29 cellular contexts compared by ENCODE assay signal in genomic region chr7:108108131-108108530, GRCh38. TPM values are rescaled to one million over a fixed set of nuclear protein-coding genes. Genes with fewer than 3 reads are reported as not detected.
"Had no signal": no experiment of that assay in that cellular context is flagged by ENCODE, and none has a peak within 500 bp of the region (broad histone marks: within the 10 kb centered on the region; RNA-seq: fewer than 3 reads in every experiment).

No MANE protein-coding gene starts in this region.

- H3K4me3 ChIP-seq: adrenal gland, body of pancreas, breast epithelium, MG63, PC-9 had no signal

- H3K27me3 ChIP-seq: adrenal gland, body of pancreas, breast epithelium, MG63 had no signal

- H3K4me1 ChIP-seq: adrenal gland, breast epithelium had no signal

- H3K4me3 Mint-ChIP-seq: activated CD4-positive, alpha-beta T cell treated with anti-CD3 and anti-CD28 coated beads for 36 hours; activated CD4-positive, alpha-beta T cell treated with anti-CD3 and anti-CD28 coated beads, Interleukin-2, amount 10 ng/mL, durations not matched to agents 7 days and 5 days; activated CD8-positive, alpha-beta T cell treated with anti-CD3 and anti-CD28 coated beads, Interleukin-2, amount 10 ng/mL, durations not matched to agents 7 days and 5 days; activated naive CD4-positive, alpha-beta T cell treated with anti-CD3 and anti-CD28 coated beads for 36 hours; activated T-cell treated with anti-CD3 and anti-CD28 coated beads, Interleukin-2, amount 50 U/mL, for 24 hours had no signal

- H3K36me3 Mint-ChIP-seq: activated naive CD4-positive, alpha-beta T cell treated with anti-CD3 and anti-CD28 coated beads, Interleukin-2, amount 50 U/mL, for 72 hours had no signal

- H3K36me3 ChIP-seq: adrenal gland, breast epithelium, MG63 had no signal

- H2AFZ ChIP-seq: PC-9 had no signal

- H3K27ac ChIP-seq: adrenal gland, body of pancreas, breast epithelium, PC-9, RWPE1 had no signal

- H3K4me1 Mint-ChIP-seq: activated CD4-positive, alpha-beta T cell treated with anti-CD3 and anti-CD28 coated beads for 36 hours; activated CD4-positive, alpha-beta T cell treated with anti-CD3 and anti-CD28 coated beads, Interleukin-2, amount 10 ng/mL, durations not matched to agents 7 days and 5 days had no signal

- H3K27ac Mint-ChIP-seq: activated CD4-positive, alpha-beta T cell treated with anti-CD3 and anti-CD28 coated beads for 36 hours; activated CD4-positive, alpha-beta T cell treated with anti-CD3 and anti-CD28 coated beads, Interleukin-2, amount 10 ng/mL, durations not matched to agents 7 days and 5 days; activated CD8-positive, alpha-beta T cell treated with anti-CD3 and anti-CD28 coated beads, Interleukin-2, amount 10 ng/mL, durations not matched to agents 7 days and 5 days; activated naive CD4-positive, alpha-beta T cell treated with anti-CD3 and anti-CD28 coated beads for 36 hours; activated naive CD4-positive, alpha-beta T cell treated with anti-CD3 and anti-CD28 coated beads, Interleukin-2, amount 50 U/mL, for 72 hours; activated T-cell treated with anti-CD3 and anti-CD28 coated beads, Interleukin-2, amount 50 U/mL, for 24 hours had no signal

- DNase-seq: activated CD4-positive, alpha-beta T cell treated with anti-CD3 and anti-CD28 coated beads for 36 hours; activated CD4-positive, alpha-beta T cell treated with anti-CD3 and anti-CD28 coated beads, Interleukin-2, amount 10 ng/mL, durations not matched to agents 7 days and 5 days; activated CD4-positive, alpha-beta T cell treated with anti-CD3 and anti-CD28 coated beads, Interleukin-2, amount 50 U/mL, for 48 hours; activated CD8-positive, alpha-beta T cell treated with anti-CD3 and anti-CD28 coated beads, Interleukin-2, amount 10 ng/mL, durations not matched to agents 7 days and 5 days; activated gamma-delta T cell treated with Interleukin-2 at 50 U/mL for 16 hours; activated naive CD4-positive, alpha-beta T cell treated with anti-CD3 and anti-CD28 coated beads for 36 hours; activated T-cell treated with anti-CD3 and anti-CD28 coated beads, Interleukin-2, amount 50 U/mL, for 24 hours; adrenal gland; body of pancreas; Karpas-422; KBM-7; MG63; NCI-H1048; NCI-H1436 treated with DMSO at 0.1 percent for 48 hours; NCI-H1694 treated with DMSO at 0.1 percent for 48 hours; NCI-H2029; NCI-H345; NCI-H524 treated with DMSO at 0.1 percent for 48 hours; NCI-H748 treated with DMSO at 0.1 percent for 48 hours; NK-92 treated with Interleukin-12 subunit alpha and Interleukin-12 subunit beta, amount 100 ng/mL, for 24 hours; PC-9; SIG-M5; T1000 had no signal

- ATAC-seq: activated CD4-positive, alpha-beta T cell treated with anti-CD3 and anti-CD28 coated beads for 36 hours; activated CD8-positive, alpha-beta T cell treated with anti-CD3 and anti-CD28 coated beads, Interleukin-2, amount 10 ng/mL, durations not matched to agents 7 days and 5 days; activated naive CD4-positive, alpha-beta T cell treated with anti-CD3 and anti-CD28 coated beads, Interleukin-2, amount 50 U/mL, for 72 hours; body of pancreas; Right ventricle myocardium inferior had no signal

- H3K4me2 ChIP-seq: PC-9 had no signal

- H3K27me3 Mint-ChIP-seq: activated CD4-positive, alpha-beta T cell treated with anti-CD3 and anti-CD28 coated beads for 36 hours; activated T-cell treated with anti-CD3 and anti-CD28 coated beads, Interleukin-2, amount 50 U/mL, for 24 hours had no signal

- H3K9me3 ChIP-seq: adrenal gland, body of pancreas, breast epithelium, MG63 had no signal

- H3K9me3 Mint-ChIP-seq: activated CD4-positive, alpha-beta T cell treated with anti-CD3 and anti-CD28 coated beads, Interleukin-2, amount 10 ng/mL, durations not matched to agents 7 days and 5 days; activated naive CD4-positive, alpha-beta T cell treated with anti-CD3 and anti-CD28 coated beads for 36 hours; activated naive CD4-positive, alpha-beta T cell treated with anti-CD3 and anti-CD28 coated beads, Interleukin-2, amount 50 U/mL, for 72 hours; activated T-cell treated with anti-CD3 and anti-CD28 coated beads, Interleukin-2, amount 50 U/mL, for 24 hours had no signal

RNA-seq across cellular contexts. Expression of gene LAMB4, which starts 22.0 kb away (rescaled TPM):
- total RNA-seq: activated CD4-positive, alpha-beta T cell treated with anti-CD3 and anti-CD28 coated beads for 36 hours; activated CD4-positive, alpha-beta T cell treated with anti-CD3 and anti-CD28 coated beads, Interleukin-2, amount 10 ng/mL, durations not matched to agents 7 days and 5 days; activated CD8-positive, alpha-beta T cell treated with anti-CD3 and anti-CD28 coated beads, Interleukin-2, amount 10 ng/mL, durations not matched to agents 7 days and 5 days; activated naive CD4-positive, alpha-beta T cell treated with anti-CD3 and anti-CD28 coated beads for 36 hours; activated naive CD4-positive, alpha-beta T cell treated with anti-CD3 and anti-CD28 coated beads, Interleukin-2, amount 50 U/mL, for 72 hours; T-helper 1 cell treated with Interleukin-12 subunit alpha and Interleukin-12 subunit beta and Interleukin-4 antibody, amounts not matched to agents 30 ng/mL and 1 ng/mL, for 36 hours; T-helper 2 cell treated with Interferon-gamma antibody and Interleukin-4, amounts not matched to agents 100 ng/mL and 5 ng/mL, for 36 hours had no signal
